14 cellular contexts compared by ENCODE assay signal in the genomic region with DNA sequence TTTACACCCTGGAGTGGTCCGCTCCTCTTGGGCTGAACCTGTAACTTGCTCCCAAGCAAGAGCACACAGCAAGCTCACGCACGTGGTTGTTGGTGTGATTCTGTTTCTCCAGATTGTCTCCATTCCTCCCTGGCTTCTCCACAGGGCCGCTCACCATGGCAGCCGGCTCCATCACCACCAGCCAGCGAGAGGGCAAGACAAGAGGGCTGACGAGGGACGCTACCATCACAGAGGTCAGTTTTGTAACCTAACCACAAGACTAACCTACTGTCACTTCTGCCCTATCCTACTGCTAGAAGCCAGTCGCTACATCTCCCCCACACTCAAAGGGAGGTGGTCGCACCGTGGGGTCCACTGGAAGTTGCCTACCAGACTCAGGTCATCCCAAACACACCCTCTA. TPM values are rescaled to one million over a fixed set of nuclear protein-coding genes. Genes with fewer than 3 reads are reported as not detected.
DNase-seq lines count a peak whose midpoint lies in the region; ATAC-seq, FAIRE-seq and TF ChIP-seq lines count a peak whose summit lies in the region.
"Had no signal": no experiment of that assay in that cellular context is flagged by ENCODE, and none has a peak within 500 bp of the region (broad histone marks: within the 10 kb centered on the region; RNA-seq: fewer than 3 reads in every experiment).

No MANE protein-coding gene starts in this region.

- H3K27ac Mint-ChIP-seq in stimulated activated naive CD8-positive, alpha-beta T cell treated with anti-CD3 and anti-CD28 coated beads, Interleukin-15, Interleukin-2, amounts not matched to agents 100 ng/mL and 50 ng/mL, for 24 hours, result peak overlapping the region; percentile 85
- H3K27ac Mint-ChIP-seq in activated CD8-positive, alpha-beta T cell treated with anti-CD3 and anti-CD28 coated beads, Interleukin-2, amount 10 ng/mL, durations not matched to agents 7 days and 5 days, result peak overlapping the region; percentile 89
- H3K27ac Mint-ChIP-seq: brain had no signal

- no peaks in the 10 kb centered on the region for H3K27me3 Mint-ChIP-seq in stimulated activated naive CD8-positive, alpha-beta T cell treated with anti-CD3 and anti-CD28 coated beads, Interleukin-15, Interleukin-2, amounts not matched to agents 100 ng/mL and 50 ng/mL, for 24 hours
- H3K27me3 Mint-ChIP-seq in activated CD8-positive, alpha-beta T cell treated with anti-CD3 and anti-CD28 coated beads, Interleukin-2, amount 10 ng/mL, durations not matched to agents 7 days and 5 days (ENCODE audit: low read depth), result no peaks in the 10 kb centered on the region
- H3K27me3 Mint-ChIP-seq: brain had no signal

- no peak overlapping the region for H3K4me3 ChIP-seq in kidney (ENCODE audit: low read length in 2 of 2)
- H3K4me3 ChIP-seq: colonic mucosa, Peyer's patch, SJCRH30 had no signal

- TF ChIP-seq CTCF in kidney (IDR thresholded peaks at IDR 0.05; ENCODE audit: borderline replicate concordance, extremely low read depth, insufficient read depth), result no peak

- H3K4me1 ChIP-seq in kidney (ENCODE audit: control insufficient read depth in 1 of 2, insufficient read depth in 1 of 2, low read depth in 1 of 2, low read length in 2 of 2), result no peaks in the 10 kb centered on the region
- H3K4me1 ChIP-seq: colonic mucosa, SJCRH30 had no signal

- peaks cover 20% of the 10 kb centered on the region for H3K4me1 Mint-ChIP-seq in stimulated activated naive CD8-positive, alpha-beta T cell treated with anti-CD3 and anti-CD28 coated beads, Interleukin-15, Interleukin-2, amounts not matched to agents 100 ng/mL and 50 ng/mL, for 24 hours (ENCODE audit: low read depth)
- H3K4me1 Mint-ChIP-seq in activated CD8-positive, alpha-beta T cell treated with anti-CD3 and anti-CD28 coated beads, Interleukin-2, amount 10 ng/mL, durations not matched to agents 7 days and 5 days (ENCODE audit: low read depth), result peaks cover 48% of the 10 kb centered on the region
- H3K4me1 Mint-ChIP-seq: brain had no signal

- H3K9me3 Mint-ChIP-seq in stimulated activated naive CD8-positive, alpha-beta T cell treated with anti-CD3 and anti-CD28 coated beads, Interleukin-15, Interleukin-2, amounts not matched to agents 100 ng/mL and 50 ng/mL, for 24 hours, result no peaks in the 10 kb centered on the region
- no peaks in the 10 kb centered on the region for H3K9me3 Mint-ChIP-seq in activated CD8-positive, alpha-beta T cell treated with anti-CD3 and anti-CD28 coated beads, Interleukin-2, amount 10 ng/mL, durations not matched to agents 7 days and 5 days (ENCODE audit: insufficient read depth)
- H3K9me3 Mint-ChIP-seq: brain had no signal

- no peak overlapping the region for H3K9ac ChIP-seq in kidney (ENCODE audit: low read length in 2 of 2)

- CTCF ChIA-PET in activated CD8-positive, alpha-beta T cell treated with anti-CD3 and anti-CD28 coated beads, Interleukin-2, amount 10 ng/mL, durations not matched to agents 7 days and 5 days (lab: Charles Lee), result interaction anchor here (0.9 kb wide), 1 partner anchor 162 kb away, joined by 4 read pairs; no protein-coding TSS in a partner anchor

- peaks cover 26% of the 10 kb centered on the region for H3K36me3 Mint-ChIP-seq in stimulated activated naive CD8-positive, alpha-beta T cell treated with anti-CD3 and anti-CD28 coated beads, Interleukin-15, Interleukin-2, amounts not matched to agents 100 ng/mL and 50 ng/mL, for 24 hours (ENCODE audit: low read depth)
- H3K36me3 Mint-ChIP-seq in activated CD8-positive, alpha-beta T cell treated with anti-CD3 and anti-CD28 coated beads, Interleukin-2, amount 10 ng/mL, durations not matched to agents 7 days and 5 days (ENCODE audit: low read depth), result peaks cover 64% of the 10 kb centered on the region

- POLR2A ChIA-PET in activated CD8-positive, alpha-beta T cell treated with anti-CD3 and anti-CD28 coated beads, Interleukin-2, amount 10 ng/mL, durations not matched to agents 7 days and 5 days (lab: Charles Lee), result no interaction called here

- no peak for FAIRE-seq in kidney (lab: Jason Lieb, UNC)

- H3K36me3 ChIP-seq in kidney (ENCODE audit: control insufficient read depth in 1 of 2, insufficient read depth in 2 of 2, low read length in 2 of 2), result peaks cover 10 to 16% of the 10 kb centered on the region in 2 donors

- H3K4me3 Mint-ChIP-seq in stimulated activated naive CD8-positive, alpha-beta T cell treated with anti-CD3 and anti-CD28 coated beads, Interleukin-15, Interleukin-2, amounts not matched to agents 100 ng/mL and 50 ng/mL, for 24 hours, result peak overlapping the region; percentile 69
- H3K4me3 Mint-ChIP-seq in activated CD8-positive, alpha-beta T cell treated with anti-CD3 and anti-CD28 coated beads, Interleukin-2, amount 10 ng/mL, durations not matched to agents 7 days and 5 days, result peak overlapping the region; percentile 63
- H3K4me3 Mint-ChIP-seq: brain had no signal

- H3K9me3 ChIP-seq in kidney (ENCODE audit: control insufficient read depth in 1 of 2, low read length in 2 of 2), result no peaks in the 10 kb centered on the region
- H3K9me3 ChIP-seq: colonic mucosa, Peyer's patch, SJCRH30 had no signal

- no peak overlapping the region for H3K27ac ChIP-seq in kidney (ENCODE audit: low read depth in 2 of 2, low read length in 2 of 2)
- H3K27ac ChIP-seq: colonic mucosa, Peyer's patch, SJCRH30 had no signal

- ATAC-seq in stimulated activated naive CD8-positive, alpha-beta T cell treated with anti-CD3 and anti-CD28 coated beads, Interleukin-15, Interleukin-2, amounts not matched to agents 100 U/mL and 50 U/mL, for 24 hours, result no peak
- no peak for ATAC-seq in activated CD8-positive, alpha-beta T cell treated with anti-CD3 and anti-CD28 coated beads, Interleukin-2, amount 10 ng/mL, durations not matched to agents 7 days and 5 days
- ATAC-seq in HG02642 (IDR thresholded peaks at IDR 0.05; ENCODE audit: poor library complexity, unreplicated experiment), result no peak
- no peak for ATAC-seq in HG03025 (IDR thresholded peaks at IDR 0.05; ENCODE audit: low FRiP score, unreplicated experiment)
- ATAC-seq: HCT116, left colon had no signal

- intact Hi-C loops in kidney (cut with DNase I), result no loop called here

- DNase-seq in stimulated activated naive CD8-positive, alpha-beta T cell treated with anti-CD3 and anti-CD28 coated beads, Interleukin-15, Interleukin-2, amounts not matched to agents 100 U/mL and 50 U/mL, for 24 hours, result no peak
- DNase-seq in activated CD8-positive, alpha-beta T cell treated with anti-CD3 and anti-CD28 coated beads, Interleukin-2, amount 10 ng/mL, durations not matched to agents 7 days and 5 days, result no peak
- peak; percentile 38 for DNase-seq in kidney
- DNase-seq in KG1 (lab: John Stamatoyannopoulos, UW), result no peak
- DNase-seq: colonic mucosa, glutamatergic neuron, left colon, Peyer's patch, SJCRH30 had no signal

RNA-seq across cellular contexts. Expression of a gene that starts 4.6 kb away (rescaled TPM):
- total RNA-seq in activated CD8-positive, alpha-beta T cell treated with anti-CD3 and anti-CD28 coated beads, Interleukin-2, amount 10 ng/mL, durations not matched to agents 7 days and 5 days, result under 1 TPM; 0.39 to 0.58 TPM
- total RNA-seq in kidney, result 0.35 TPM
- 0.73 TPM for polyA plus RNA-seq in kidney (ENCODE audit: insufficient read depth, low read depth, low replicate concordance)

RNA-seq across cellular contexts. Expression of a gene that starts 20.3 kb away (rescaled TPM):
- total RNA-seq in activated CD8-positive, alpha-beta T cell treated with anti-CD3 and anti-CD28 coated beads, Interleukin-2, amount 10 ng/mL, durations not matched to agents 7 days and 5 days, result 10 to 100 TPM; 30.9 to 33.1 TPM
- total RNA-seq in kidney, result 38.7 TPM
- polyA plus RNA-seq in kidney (ENCODE audit: insufficient read depth, low read depth, low replicate concordance), result 24.9 TPM

RNA-seq across cellular contexts. Expression of a gene that starts 33.0 kb away (rescaled TPM):
- total RNA-seq in activated CD8-positive, alpha-beta T cell treated with anti-CD3 and anti-CD28 coated beads, Interleukin-2, amount 10 ng/mL, durations not matched to agents 7 days and 5 days, result 1 to 10 TPM; 4.9 to 8.6 TPM
- total RNA-seq in kidney, result 95.0 TPM
- polyA plus RNA-seq in kidney (ENCODE audit: insufficient read depth, low read depth, low replicate concordance), result 45.4 TPM

Comparison
In these comparisons a context has a peak if more than half of its experiments do, and no peak if none do; other contexts are left out.
1. RNA of a gene that starts 33.0 kb away (total RNA-seq): 95.0 TPM in kidney (single experiment); 4.9 to 8.6 TPM in activated CD8-positive, alpha-beta T cell treated with anti-CD3 and anti-CD28 coated beads, Interleukin-2, amount 10 ng/mL, durations not matched to agents 7 days and 5 days; every median in the first group is over 10 times any median in the second.